10 cellular contexts compared by ENCODE assay signal in the genomic region with DNA sequence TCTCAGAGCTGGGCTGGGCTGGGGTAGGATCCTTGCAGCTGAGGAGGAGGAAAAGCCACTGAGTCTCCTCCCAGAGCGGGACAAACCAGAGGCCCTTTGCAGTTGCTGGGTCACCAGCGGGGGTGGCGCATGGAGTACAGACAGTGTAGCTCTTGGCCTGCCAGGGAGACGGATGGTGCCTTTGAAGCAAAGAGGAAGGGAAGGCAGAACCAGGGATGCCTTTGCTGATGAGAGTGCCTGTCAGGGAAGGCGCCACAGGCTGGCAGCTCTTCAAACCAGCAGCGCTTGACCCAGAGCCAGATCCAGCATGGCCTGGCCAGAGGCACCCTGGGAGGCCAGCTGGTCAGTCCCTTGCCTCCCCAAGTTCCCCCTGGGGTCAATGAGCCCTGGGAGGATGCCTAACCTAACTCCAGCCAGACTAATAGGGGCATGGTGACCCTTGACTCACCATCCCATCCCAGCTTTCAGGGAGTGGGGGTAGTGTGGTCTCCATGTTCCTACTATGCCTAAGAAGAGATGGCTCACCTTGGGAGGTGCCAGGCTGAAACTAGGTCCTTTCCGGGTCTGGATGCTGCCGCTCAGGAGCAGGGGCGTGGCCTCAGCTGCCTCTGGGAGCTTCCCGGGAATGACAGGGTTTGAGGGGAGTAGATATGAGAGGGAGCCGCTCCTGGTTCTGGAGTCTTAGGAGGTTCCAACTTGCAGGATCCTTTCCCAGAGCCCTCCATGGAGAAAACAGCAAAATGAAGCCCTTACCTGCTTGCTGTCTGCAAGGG. TPM values are rescaled to one million over a fixed set of nuclear protein-coding genes. Genes with fewer than 3 reads are reported as not detected.
DNase-seq lines count a peak whose midpoint lies in the region; ATAC-seq and TF ChIP-seq lines count a peak whose summit lies in the region.
"Had no signal": no experiment of that assay in that cellular context is flagged by ENCODE, and none has a peak within 500 bp of the region (broad histone marks: within the 10 kb centered on the region; RNA-seq: fewer than 3 reads in every experiment).

No MANE protein-coding gene starts in this region.

- H3K9me3 ChIP-seq in sigmoid colon = no peaks in the 10 kb centered on the region
- H3K9me3 ChIP-seq: A549 had no signal

- peaks cover 0 to 24% (median under 1%) of the 10 kb centered on the region in 4 donors for H3K36me3 ChIP-seq in sigmoid colon

- 86 to 89% methylated on average over 11 of the region's 11 CpGs for WGBS in sigmoid colon, 2 donors

- peaks cover 0 to 24% (median 6%) of the 10 kb centered on the region in 4 donors for H3K4me1 ChIP-seq in sigmoid colon
- H3K4me1 ChIP-seq: A549 had no signal

- H3K4me1 Mint-ChIP-seq in T-helper 2 cell treated with Interferon-gamma antibody and Interleukin-4, amounts not matched to agents 5 μg/mL and 100 μg/mL, for 36 hours (ENCODE audit: low read depth) = peaks cover 29% of the 10 kb centered on the region
- H3K4me1 Mint-ChIP-seq in activated T-helper 17 cell treated with anti-CD3 and anti-CD28 coated beads, Interleukin-2, amount 50 U/mL, for 72 hours = peaks cover 22% of the 10 kb centered on the region

- TF ChIP-seq POLR2A in sigmoid colon (IDR thresholded peaks at IDR 0.05) = no peak

- DNase-seq in T-helper 2 cell treated with Interferon-gamma antibody and Interleukin-4, amounts not matched to agents 5 μg/mL and 100 μg/mL, for 36 hours (ENCODE audit: low spot score) = no peak
- DNase-seq in T-helper 2 cell = no peak
- peak; percentile 41 for DNase-seq in left cardiac atrium
- DNase-seq in sigmoid colon = peak; percentile 64
- no peak for DNase-seq in stimulated activated CD4-positive, alpha-beta T cell treated with anti-CD3 and anti-CD28 coated beads, Interleukin-2, amount 100 ng/mL, for 48 hours

- no peak for TF ChIP-seq EP300 in sigmoid colon (IDR thresholded peaks at IDR 0.05)

- no peak for TF ChIP-seq CTCF in sigmoid colon (IDR thresholded peaks at IDR 0.05)

- H3K27me3 ChIP-seq in sigmoid colon = no peaks in the 10 kb centered on the region

- H3K4me3 Mint-ChIP-seq in T-helper 2 cell treated with Interferon-gamma antibody and Interleukin-4, amounts not matched to agents 5 μg/mL and 100 μg/mL, for 36 hours = no peak overlapping the region
- peak overlapping the region; percentile 0 for H3K4me3 Mint-ChIP-seq in activated T-helper 17 cell treated with anti-CD3 and anti-CD28 coated beads, Interleukin-2, amount 50 U/mL, for 72 hours

- H3K36me3 Mint-ChIP-seq in T-helper 2 cell treated with Interferon-gamma antibody and Interleukin-4, amounts not matched to agents 5 μg/mL and 100 μg/mL, for 36 hours (ENCODE audit: low read depth) = peaks cover 7% of the 10 kb centered on the region
- H3K36me3 Mint-ChIP-seq in activated T-helper 17 cell treated with anti-CD3 and anti-CD28 coated beads, Interleukin-2, amount 50 U/mL, for 72 hours (ENCODE audit: low read depth) = peaks cover 13% of the 10 kb centered on the region

- peak overlapping the region in 1 of 4 donors; percentile 41 for H3K27ac ChIP-seq in sigmoid colon
- H3K27ac ChIP-seq: A549 had no signal

- H3K9me3 Mint-ChIP-seq in T-helper 2 cell treated with Interferon-gamma antibody and Interleukin-4, amounts not matched to agents 5 μg/mL and 100 μg/mL, for 36 hours = no peaks in the 10 kb centered on the region
- no peaks in the 10 kb centered on the region for H3K9me3 Mint-ChIP-seq in activated T-helper 17 cell treated with anti-CD3 and anti-CD28 coated beads, Interleukin-2, amount 50 U/mL, for 72 hours

- H3K27ac Mint-ChIP-seq in T-helper 2 cell treated with Interferon-gamma antibody and Interleukin-4, amounts not matched to agents 5 μg/mL and 100 μg/mL, for 36 hours = peak overlapping the region; percentile 69
- peak overlapping the region; percentile 28 for H3K27ac Mint-ChIP-seq in activated T-helper 17 cell treated with anti-CD3 and anti-CD28 coated beads, Interleukin-2, amount 50 U/mL, for 72 hours

- H3K4me3 ChIP-seq in sigmoid colon = no peak overlapping the region
- H3K4me3 ChIP-seq: A549 had no signal

- ATAC-seq in activated T-helper 17 cell treated with anti-CD3 and anti-CD28 coated beads, Interleukin-2, amount 50 U/mL, for 72 hours (replicated peaks) = no peak
- ATAC-seq in left cardiac atrium (peak; percentile 44), HG03439 (IDR thresholded peaks at IDR 0.05; ENCODE audit: unreplicated experiment) (no peak), GM19397 (IDR thresholded peaks at IDR 0.05; ENCODE audit: unreplicated experiment) (no peak)
- ATAC-seq: A549 had no signal

- H3K27me3 Mint-ChIP-seq in T-helper 2 cell treated with Interferon-gamma antibody and Interleukin-4, amounts not matched to agents 5 μg/mL and 100 μg/mL, for 36 hours (ENCODE audit: low read depth) = no peaks in the 10 kb centered on the region
- no peaks in the 10 kb centered on the region for H3K27me3 Mint-ChIP-seq in activated T-helper 17 cell treated with anti-CD3 and anti-CD28 coated beads, Interleukin-2, amount 50 U/mL, for 72 hours

- intact Hi-C loops in left cardiac atrium (cut with DNase I) = loop anchor here in 1 of 2 donors (5.0 kb wide), 1 partner anchor 69 kb away; no protein-coding TSS in a partner anchor
- intact Hi-C loops in sigmoid colon (cut with DNase I) = no loop called here

RNA-seq across cellular contexts. Expression of a gene that starts 19.8 kb away (rescaled TPM):
- 1 to 10 TPM; 2.6 to 6.4 TPM for total RNA-seq in activated T-helper 17 cell treated with anti-CD3 and anti-CD28 coated beads, Interleukin-2, amount 50 U/mL, for 72 hours
- total RNA-seq in left cardiac atrium (100 to 1,000 TPM in 1 of 2 donors, 10 to 100 TPM in 1; 27.0 to 142 TPM), sigmoid colon (10 to 100 TPM in 1 of 4 donors, 1 to 10 TPM in 3; 3.0 to 13.0 (median 5.3) TPM)
- polyA plus RNA-seq in sigmoid colon = 1 to 10 TPM; 3.0 to 7.7 (median 3.7) TPM

RNA-seq across cellular contexts. Expression of a gene that starts 31.6 kb away (rescaled TPM):
- 10 to 100 TPM; 10.6 to 10.7 TPM for total RNA-seq in activated T-helper 17 cell treated with anti-CD3 and anti-CD28 coated beads, Interleukin-2, amount 50 U/mL, for 72 hours
- total RNA-seq in left cardiac atrium = 10 to 100 TPM; 14.9 to 21.6 TPM
- 10 to 100 TPM in 2 of 4 donors, 1 to 10 TPM in 2; 9.6 to 16.1 (median 10.8) TPM for total RNA-seq in sigmoid colon
- 10 to 100 TPM in 1 of 3 donors, 1 to 10 TPM in 1, under 1 TPM in 1; 0.60 to 10.9 (median 1.4) TPM for polyA plus RNA-seq in sigmoid colon

RNA-seq across cellular contexts. Expression of a gene that starts 45.1 kb away (rescaled TPM):
- total RNA-seq in activated T-helper 17 cell treated with anti-CD3 and anti-CD28 coated beads, Interleukin-2, amount 50 U/mL, for 72 hours = not detected
- total RNA-seq in left cardiac atrium = not detected
- total RNA-seq in sigmoid colon = not detected
- not detected for polyA plus RNA-seq in sigmoid colon
- total RNA-seq: T-helper 2 cell treated with Interferon-gamma antibody and Interleukin-4, amounts not matched to agents 100 ng/mL and 5 ng/mL, for 36 hours had no signal
- polyA plus RNA-seq: A549 had no signal

Comparison
In these comparisons a context has a peak if more than half of its experiments do, and no peak if none do; other contexts are left out.
1. DNase-seq: peak in left cardiac atrium (single experiment) and sigmoid colon (single experiment); none in T-helper 2 cell treated with Interferon-gamma antibody and Interleukin-4, amounts not matched to agents 5 μg/mL and 100 μg/mL, for 36 hours (single experiment), T-helper 2 cell (0 of 5) and stimulated activated CD4-positive, alpha-beta T cell treated with anti-CD3 and anti-CD28 coated beads, Interleukin-2, amount 100 ng/mL, for 48 hours (0 of 2).
2. ATAC-seq: peak in left cardiac atrium (2 of 2); none in activated T-helper 17 cell treated with anti-CD3 and anti-CD28 coated beads, Interleukin-2, amount 50 U/mL, for 72 hours (single experiment), HG03439 (single experiment) and GM19397 (single experiment).